ENCODE assay signal across 1 cellular context in genomic region chr16:23575834-23576233, GRCh38.
TF ChIP-seq lines count a peak whose summit lies in the region.

No MANE protein-coding gene starts in this region.

TF ChIP-seq in IMR-90, 13 proteins besides CTCF, POLR2A, EP300 and RAD21 (continued from another document):
- TF ChIP-seq FOS (IDR thresholded peaks at IDR 0.05; ENCODE audit: low read depth, low read length), result no peak
- TF ChIP-seq MAZ (IDR thresholded peaks at IDR 0.05; ENCODE audit: borderline replicate concordance, low read depth, low read length), result no peak
- no peak for TF ChIP-seq MAFK (IDR thresholded peaks at IDR 0.05; ENCODE audit: low read depth, low read length)
- no peak for TF ChIP-seq BHLHE40 (IDR thresholded peaks at IDR 0.05; ENCODE audit: low read depth, low read length)
- no peak for TF ChIP-seq CHD1 (IDR thresholded peaks at IDR 0.05; ENCODE audit: low read depth, low read length)
- TF ChIP-seq RFX5 (IDR thresholded peaks at IDR 0.05; ENCODE audit: low read depth, low read length), result no peak
- TF ChIP-seq RCOR1 (IDR thresholded peaks at IDR 0.05; ENCODE audit: insufficient replicate concordance, low read length), result no peak
- TF ChIP-seq USF2 (IDR thresholded peaks at IDR 0.05; ENCODE audit: low read depth, low read length), result no peak
